ENCODE assay signal across 8 cellular contexts in the genomic region with DNA sequence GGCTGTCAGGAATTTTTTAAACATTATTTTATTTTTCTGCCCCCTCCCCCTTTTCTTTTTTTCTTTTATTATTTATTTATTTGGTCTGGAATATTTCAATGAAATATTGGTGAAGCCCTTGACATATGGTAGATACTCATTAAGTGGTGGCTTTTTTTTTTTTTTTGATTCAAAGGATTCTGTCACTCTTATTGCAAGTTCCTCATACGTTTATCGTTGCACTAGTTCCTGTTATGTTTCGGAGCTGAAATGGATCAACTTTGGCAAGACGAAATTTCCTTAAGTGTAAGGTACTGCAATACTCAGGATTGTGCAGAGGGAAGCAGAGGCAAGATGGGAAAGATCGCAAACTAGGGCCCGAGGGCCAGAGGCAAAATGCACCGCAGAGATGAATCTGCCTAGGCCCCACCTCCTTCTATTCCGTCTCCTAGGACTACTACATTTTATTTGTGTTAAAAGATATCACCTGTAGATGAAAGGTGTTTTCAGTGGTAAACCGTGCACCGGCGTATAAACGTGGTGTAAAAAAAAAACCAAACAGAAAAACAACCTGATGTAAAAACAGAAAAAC. TPM values are rescaled to one million over a fixed set of nuclear protein-coding genes. Genes with fewer than 3 reads are reported as not detected.
A peak's percentile ranks its signal among the peaks of the same experiment; 100 is the strongest.
DNase-seq lines count a peak whose midpoint lies in the region; ATAC-seq and TF ChIP-seq lines count a peak whose summit lies in the region.

No MANE protein-coding gene starts in this region.

- H2AFZ ChIP-seq in KMS-11 (ENCODE audit: low read depth): peak overlapping the region; percentile 92

- H3K9me3 ChIP-seq in SK-N-MC (ENCODE audit: low read depth, low read length): no peaks in the 10 kb centered on the region
- no peaks in the 10 kb centered on the region for H3K9me3 ChIP-seq in lower lobe of right lung
- no peaks in the 10 kb centered on the region for H3K9me3 ChIP-seq in thymus (ENCODE audit: control insufficient read depth)

- H3K9ac ChIP-seq in KMS-11 (peak overlapping the region; percentile 84; the same call in 1 of the 2 replicates), SK-N-MC (ENCODE audit: insufficient read length) (peak overlapping the region; percentile 82)

- H3K4me3 ChIP-seq in KMS-11 (IDR thresholded peaks at IDR 0.05; ENCODE audit: insufficient read depth, low read depth, low read length) (no peak overlapping the region), SK-N-MC (peak overlapping the region; percentile 92), coronary artery (peak overlapping the region; percentile 86), lower lobe of right lung (peak overlapping the region; percentile 82), thymus (ENCODE audit: low read length) (peak overlapping the region; percentile 63)

- H3K4me2 ChIP-seq in KMS-11: peak overlapping the region; percentile 77

- TF ChIP-seq CTCF in KMS-11 (conservative IDR thresholded peaks at IDR 0.05; ENCODE audit: low read depth, low read length) (no peak), coronary artery (IDR thresholded peaks at IDR 0.05) (no peak), lower lobe of right lung (IDR thresholded peaks at IDR 0.05) (no peak)

- H3K4me1 ChIP-seq in KMS-11 (ENCODE audit: low read depth, poor library complexity, severe bottlenecking) (peaks cover 28% of the 10 kb centered on the region), lower lobe of right lung (peaks cover 58% of the 10 kb centered on the region), thymus (ENCODE audit: control insufficient read depth, insufficient read depth, low read length) (peaks cover 14% of the 10 kb centered on the region)

- intact Hi-C loops in lower lobe of right lung (cut with DNase I): no loop called here

- no peaks in the 10 kb centered on the region for H3K79me2 ChIP-seq in KMS-11 (ENCODE audit: insufficient read depth, low read depth)

- WGBS in thymus: under 1% methylated on average over 12 of the region's 12 CpGs

- H3K27me3 ChIP-seq in KMS-11 (ENCODE audit: insufficient read depth, low read depth) (no peaks in the 10 kb centered on the region; the same call in 1 of the 2 replicates), lower lobe of right lung (ENCODE audit: low read depth) (peaks cover 19% of the 10 kb centered on the region), thymus (ENCODE audit: control insufficient read depth, insufficient read depth) (peaks cover 18% of the 10 kb centered on the region)

- H4K20me1 ChIP-seq in KMS-11 (ENCODE audit: insufficient read depth): no peaks in the 10 kb centered on the region

- ATAC-seq in GM18868 (IDR thresholded peaks at IDR 0.05; ENCODE audit: unreplicated experiment) (peak; percentile 20), lower lobe of right lung (peak; percentile 7 to 27), HG03520 (IDR thresholded peaks at IDR 0.05; ENCODE audit: unreplicated experiment) (no peak)

- DNase-seq in AML-193 (lab: John Stamatoyannopoulos, UW): peak; percentile 42 to 57
- peak; percentile 32 for DNase-seq in SK-N-MC (ENCODE audit: low read depth, low spot score)
- DNase-seq in coronary artery (ENCODE audit: low spot score): no peak
- no peak for DNase-seq in lower lobe of right lung

- H3K27ac ChIP-seq in KMS-11: peak overlapping the region; percentile 80
- peak overlapping the region; percentile 89; the same call in 1 of the 2 replicates for H3K27ac ChIP-seq in SK-N-MC
- peak overlapping the region; percentile 98 to 99 for H3K27ac ChIP-seq in coronary artery
- H3K27ac ChIP-seq in lower lobe of right lung: peak overlapping the region; percentile 98
- H3K27ac ChIP-seq in thymus (ENCODE audit: low read depth): peak overlapping the region; percentile 91

- H3K36me3 ChIP-seq in KMS-11 (ENCODE audit: insufficient read depth): no peaks in the 10 kb centered on the region
- no peaks in the 10 kb centered on the region for H3K36me3 ChIP-seq in SK-N-MC (ENCODE audit: insufficient read depth, low read length)
- no peaks in the 10 kb centered on the region for H3K36me3 ChIP-seq in lower lobe of right lung
- H3K36me3 ChIP-seq in thymus (ENCODE audit: control insufficient read depth, insufficient read depth): no peaks in the 10 kb centered on the region

RNA-seq across cellular contexts. Expression of a gene that starts 0.4 kb away (rescaled TPM):
- not detected for total RNA-seq in lower lobe of right lung
- polyA plus RNA-seq in thymus: not detected

RNA-seq across cellular contexts. Expression of a gene that starts 14.1 kb away (rescaled TPM):
- 0.41 TPM for total RNA-seq in lower lobe of right lung
- 0.46 TPM for polyA plus RNA-seq in thymus

Comparison
In these comparisons a context has a peak if more than half of its experiments do, and no peak if none do; other contexts are left out.
1. DNase-seq: peak in AML-193 (2 of 2) and SK-N-MC (single experiment); none in coronary artery (single experiment) and lower lobe of right lung (single experiment).
2. Peak in every context shown above with its lines, with median percentiles within 50 percentile points of each other: H3K27ac ChIP-seq.